26 cellular contexts compared by ENCODE assay signal in the genomic region with DNA sequence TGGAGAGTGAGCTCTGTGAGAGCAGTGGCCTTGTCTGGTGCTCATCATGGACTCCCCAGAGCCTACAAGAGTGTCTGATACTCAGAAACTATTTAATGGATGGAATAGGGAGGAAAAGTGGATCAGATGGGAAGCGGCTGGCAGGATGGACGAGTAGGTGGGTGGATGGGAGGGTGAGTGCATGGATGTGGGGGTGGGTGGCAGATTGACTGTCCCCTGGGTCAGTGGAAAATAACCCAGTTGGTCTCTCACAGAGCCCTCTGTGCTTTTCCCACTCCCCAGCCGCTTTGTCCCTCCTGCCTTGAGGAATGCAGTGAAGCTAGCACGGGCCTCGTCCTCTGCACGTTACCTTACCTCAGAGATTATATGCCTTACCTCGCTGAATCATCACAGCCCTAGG. TPM values are rescaled to one million over a fixed set of nuclear protein-coding genes. Genes with fewer than 3 reads are reported as not detected.
A peak's percentile ranks its signal among the peaks of the same experiment; 100 is the strongest.
DNase-seq lines count a peak whose midpoint lies in the region; ATAC-seq and TF ChIP-seq lines count a peak whose summit lies in the region.
"Had no signal": no experiment of that assay in that cellular context is flagged by ENCODE, and none has a peak within 500 bp of the region (broad histone marks: within the 10 kb centered on the region; RNA-seq: fewer than 3 reads in every experiment).

No MANE protein-coding gene starts in this region.

- no peak overlapping the region for H3K9ac ChIP-seq in trophoblast cell (ENCODE audit: low read length)
- H3K9ac ChIP-seq in H9 (ENCODE audit: extremely low read depth, insufficient read length, low read length), result no peak overlapping the region
- H3K9ac ChIP-seq: KMS-11 had no signal

- H3K9me2 ChIP-seq in hepatocyte (replicated peaks; ENCODE audit: insufficient read depth), result no peaks in the 10 kb centered on the region

- H3K79me2 ChIP-seq in hepatocyte (no peaks in the 10 kb centered on the region), trophoblast cell (ENCODE audit: control insufficient read depth, insufficient read depth, low read length, poor library complexity) (no peaks in the 10 kb centered on the region), H9 (ENCODE audit: insufficient read depth, low read length) (no peaks in the 10 kb centered on the region)

- no peaks in the 10 kb centered on the region for H3K4me1 ChIP-seq in hepatocyte (ENCODE audit: insufficient read depth)
- peaks cover 5% of the 10 kb centered on the region in 2 experiments for H3K4me1 ChIP-seq in trophoblast cell (ENCODE audit: control insufficient read depth in 1 of 2, insufficient read depth in 2 of 2, low read length in 2 of 2)
- H3K4me1 ChIP-seq in H9 (ENCODE audit: insufficient read depth, low read length), result no peaks in the 10 kb centered on the region

- H3K9me3 ChIP-seq in hepatocyte (ENCODE audit: low read depth), result no peaks in the 10 kb centered on the region
- no peaks in the 10 kb centered on the region for H3K9me3 ChIP-seq in trophoblast cell (ENCODE audit: insufficient read depth, low read depth, low read length)
- H3K9me3 ChIP-seq in H9 (ENCODE audit: control insufficient read depth, low read depth, low read length), result no peaks in the 10 kb centered on the region
- H3K9me3 ChIP-seq: A549 had no signal

- H3K27me3 ChIP-seq in hepatocyte (no peaks in the 10 kb centered on the region), trophoblast cell (ENCODE audit: insufficient read depth, low read length) (no peaks in the 10 kb centered on the region), H9 (ENCODE audit: insufficient read depth, low read length) (no peaks in the 10 kb centered on the region)

- H3K56ac ChIP-seq in H9 (ENCODE audit: insufficient read length, low read depth, low read length), result no peak overlapping the region

- no peak overlapping the region for H4K5ac ChIP-seq in H9 (ENCODE audit: insufficient read length, low read depth, low read length)

- H2AFZ ChIP-seq in hepatocyte (no peak overlapping the region), trophoblast cell (ENCODE audit: insufficient read depth, low read length, poor library complexity) (no peak overlapping the region), H9 (ENCODE audit: low read length) (no peak overlapping the region)

- H2BK5ac ChIP-seq in trophoblast cell (ENCODE audit: low read depth, low read length, poor library complexity), result no peak overlapping the region
- no peak overlapping the region for H2BK5ac ChIP-seq in H9 (ENCODE audit: insufficient read length, low read length)

- H3K4ac ChIP-seq in trophoblast cell (ENCODE audit: low read depth, low read length) (no peak overlapping the region), H9 (ENCODE audit: low read depth, low read length) (no peak overlapping the region)

- no peak overlapping the region for H3K4me3 Mint-ChIP-seq in activated T-helper 17 cell treated with anti-CD3 and anti-CD28 coated beads, Interleukin-2, amount 50 U/mL, for 72 hours
- no peak overlapping the region for H3K4me3 Mint-ChIP-seq in H9

- no peaks in the 10 kb centered on the region for H3K36me3 ChIP-seq in hepatocyte (replicated peaks; ENCODE audit: insufficient read depth, low read depth)
- H3K36me3 ChIP-seq in trophoblast cell (ENCODE audit: control insufficient read depth in 1 of 2, insufficient read depth in 2 of 2, low read length in 2 of 2), result no peaks in the 10 kb centered on the region

- H2BK12ac ChIP-seq in trophoblast cell (ENCODE audit: low read length) (no peak overlapping the region), H9 (ENCODE audit: insufficient read length, low read depth, low read length) (no peak overlapping the region)

- no peak overlapping the region for H2BK15ac ChIP-seq in H9 (ENCODE audit: low read depth, low read length)

- H2BK120ac ChIP-seq in trophoblast cell (ENCODE audit: insufficient read depth, low read length, poor library complexity) (no peak overlapping the region), H9 (ENCODE audit: low read depth, low read length, poor library complexity, severe bottlenecking) (no peak overlapping the region)

- 76% methylated on average over 7 of the region's 7 CpGs for WGBS in hepatocyte (ENCODE audit: low lambda C conversion rate, missing lambda C conversion rate)
- WGBS in trophoblast cell (ENCODE audit: extremely low coverage, insufficient coverage, insufficient read length), result no CpG with 5 or more reads among the region's 7 CpGs
- WGBS in H9 (ENCODE audit: extremely low coverage, insufficient read length, low lambda C conversion rate), result no CpG with 5 or more reads among the region's 7 CpGs

- H3K79me1 ChIP-seq in trophoblast cell (ENCODE audit: low read length) (no peaks in the 10 kb centered on the region), H9 (ENCODE audit: insufficient read depth, low read depth, low read length, poor library complexity, severe bottlenecking) (no peaks in the 10 kb centered on the region)

- ATAC-seq in activated T-helper 17 cell treated with anti-CD3 and anti-CD28 coated beads, Interleukin-2, amount 50 U/mL, for 72 hours (replicated peaks), result no peak
- ATAC-seq in GM18868 (IDR thresholded peaks at IDR 0.05; ENCODE audit: unreplicated experiment) (no peak), GM19467 (IDR thresholded peaks at IDR 0.05; ENCODE audit: unreplicated experiment) (no peak)
- ATAC-seq: A549, Panc1 had no signal

- H4K20me1 ChIP-seq in hepatocyte (ENCODE audit: insufficient read depth, poor library complexity, severe bottlenecking) (no peaks in the 10 kb centered on the region), H9 (ENCODE audit: control insufficient read depth, insufficient read depth, insufficient read length) (no peaks in the 10 kb centered on the region)

- H3K4me3 ChIP-seq in hepatocyte (no peak overlapping the region), trophoblast cell (ENCODE audit: low read depth, low read length) (no peak overlapping the region)
- H3K4me3 ChIP-seq: A549 had no signal

- no peak overlapping the region for H4K12ac ChIP-seq in trophoblast cell (ENCODE audit: low read depth, low read length)

- no peak overlapping the region for H3K18ac ChIP-seq in trophoblast cell (ENCODE audit: low read length)
- no peak overlapping the region for H3K18ac ChIP-seq in H9 (ENCODE audit: insufficient read length, low read depth, low read length)

- no peak overlapping the region for H4K91ac ChIP-seq in trophoblast cell (ENCODE audit: low read depth, low read length)
- H4K91ac ChIP-seq in H9 (ENCODE audit: insufficient read length, low read depth, low read length), result no peak overlapping the region

- H3K14ac ChIP-seq in trophoblast cell (ENCODE audit: low read length), result no peak overlapping the region
- no peak overlapping the region for H3K14ac ChIP-seq in H9 (ENCODE audit: insufficient read depth, low read length)

- peak overlapping the region; percentile 30 for H3K27ac Mint-ChIP-seq in activated T-helper 17 cell treated with anti-CD3 and anti-CD28 coated beads, Interleukin-2, amount 50 U/mL, for 72 hours
- no peak overlapping the region for H3K27ac Mint-ChIP-seq in H9

- H4K8ac ChIP-seq in trophoblast cell (ENCODE audit: low read depth, low read length) (no peak overlapping the region), H9 (replicated peaks; ENCODE audit: insufficient read length, low read depth, low read length) (no peak overlapping the region)

- H3K27me3 Mint-ChIP-seq in activated T-helper 17 cell treated with anti-CD3 and anti-CD28 coated beads, Interleukin-2, amount 50 U/mL, for 72 hours, result no peaks in the 10 kb centered on the region
- no peaks in the 10 kb centered on the region; the same call in 1 of the 2 replicates for H3K27me3 Mint-ChIP-seq in H9 (ENCODE audit: low read depth)

- H3K27ac ChIP-seq in hepatocyte (no peak overlapping the region), trophoblast cell (ENCODE audit: low read depth, low read length) (no peak overlapping the region), H9 (ENCODE audit: insufficient read length, low read depth, low read length) (no peak overlapping the region)
- H3K27ac ChIP-seq: A549, KMS-11, RWPE1 had no signal

- no peaks in the 10 kb centered on the region for H3K36me3 Mint-ChIP-seq in activated T-helper 17 cell treated with anti-CD3 and anti-CD28 coated beads, Interleukin-2, amount 50 U/mL, for 72 hours (ENCODE audit: low read depth)
- no peaks in the 10 kb centered on the region for H3K36me3 Mint-ChIP-seq in H9 (ENCODE audit: insufficient read depth in 1 of 3, low read depth in 3 of 3)

- DNase-seq in hepatocyte (ENCODE audit: low spot score), result peak; percentile 7
- DNase-seq in trophoblast cell, result peak in 1 of 2 donors; percentile 37
- no peak for DNase-seq in NOMO-1 (lab: John Stamatoyannopoulos, UW; ENCODE audit: unreplicated experiment in 2 of 2)
- DNase-seq in H9, result no peak
- DNase-seq: Calu3, DMS153, DND-41, GOT3, HCEC 1CT, IMR-90, NCI-H1048, NCI-H1417 treated with DMSO at 0.1 percent for 48 hours, NCI-H1694 treated with DMSO at 0.1 percent for 48 hours, NCI-H2081, NCI-H2227 treated with DMSO at 0.1 percent for 48 hours, NCI-H69, SHP77 had no signal

- H3K9me3 Mint-ChIP-seq in activated T-helper 17 cell treated with anti-CD3 and anti-CD28 coated beads, Interleukin-2, amount 50 U/mL, for 72 hours, result no peaks in the 10 kb centered on the region
- H3K9me3 Mint-ChIP-seq in H9, result no peaks in the 10 kb centered on the region

- H3K4me2 ChIP-seq in hepatocyte (no peak overlapping the region), trophoblast cell (ENCODE audit: low read length) (no peak overlapping the region), H9 (ENCODE audit: insufficient read depth, insufficient read length, low read length) (no peak overlapping the region)
- H3K4me2 ChIP-seq: A549, KMS-11 had no signal

- no peak overlapping the region for H2AK5ac ChIP-seq in trophoblast cell (ENCODE audit: low read length)
- no peak overlapping the region for H2AK5ac ChIP-seq in H9 (ENCODE audit: insufficient read length, low read length)

- no peaks in the 10 kb centered on the region for H3K23me2 ChIP-seq in H9 (ENCODE audit: insufficient read length, low read depth, low read length, poor library complexity, severe bottlenecking)

- TF ChIP-seq CTCF in hepatocyte (IDR thresholded peaks at IDR 0.05; ENCODE audit: poor library complexity) (no peak), H9 (conservative IDR thresholded peaks at IDR 0.05) (no peak)

- H3K23ac ChIP-seq in trophoblast cell (ENCODE audit: low read length) (peak overlapping the region; percentile 70), H9 (ENCODE audit: insufficient read length, low read depth, low read length) (no peak overlapping the region)

- H3T11ph ChIP-seq in H9 (ENCODE audit: low read length), result no peak overlapping the region

- peaks cover 10% of the 10 kb centered on the region for H3K4me1 Mint-ChIP-seq in activated T-helper 17 cell treated with anti-CD3 and anti-CD28 coated beads, Interleukin-2, amount 50 U/mL, for 72 hours
- 0 out of 4 replicates have a peak, but pooled peaks cover 0 to 2% of the 10 kb centered on the region in 2 experiments for H3K4me1 Mint-ChIP-seq in H9

- H2BK20ac ChIP-seq in H9 (ENCODE audit: low read depth, low read length, poor library complexity, severe bottlenecking), result no peak overlapping the region

RNA-seq across cellular contexts. Expression of gene SPI1, which starts 5.9 kb away (rescaled TPM):
- under 1 TPM in 1 of 2 donors, not detected in 1; 0.21 TPM for total RNA-seq in activated T-helper 17 cell treated with anti-CD3 and anti-CD28 coated beads, Interleukin-2, amount 50 U/mL, for 72 hours
- total RNA-seq in hepatocyte (0.13 and 1.1 TPM in 2 replicates), H9 (2021) (not detected in 2 replicates)
- polyA plus RNA-seq in hepatocyte, result 2.0 and 3.3 TPM in 2 replicates
- polyA plus RNA-seq in trophoblast cell (2013), result 0.08 TPM in 2 replicates
- total RNA-seq: Calu3, IMR-90, NCI-H460, SK-MEL-5 had no signal
- polyA plus RNA-seq: IMR-90 had no signal

RNA-seq across cellular contexts. Expression of gene MYBPC3, which starts 19.9 kb away (rescaled TPM):
- not detected for total RNA-seq in activated T-helper 17 cell treated with anti-CD3 and anti-CD28 coated beads, Interleukin-2, amount 50 U/mL, for 72 hours
- 0.68 and 1.4 TPM in 2 replicates for total RNA-seq in hepatocyte
- 0.51 and 0.75 TPM in 2 replicates for polyA plus RNA-seq in hepatocyte
- polyA plus RNA-seq in trophoblast cell (2013), result 0.01 TPM in 2 replicates
- total RNA-seq in H9 (2021), result not detected in 2 replicates
- total RNA-seq: Calu3, IMR-90, SK-MEL-5 had no signal
- polyA plus RNA-seq: IMR-90 had no signal

RNA-seq across cellular contexts. Expression of gene SLC39A13, which starts 36.0 kb away (rescaled TPM):
- total RNA-seq in activated T-helper 17 cell treated with anti-CD3 and anti-CD28 coated beads, Interleukin-2, amount 50 U/mL, for 72 hours, result 10 to 100 TPM; 16.1 to 17.5 TPM
- 60.8 and 72.3 TPM in 2 replicates for total RNA-seq in hepatocyte
- 118 and 119 TPM in 2 replicates for polyA plus RNA-seq in hepatocyte
- 27.5 and 28.6 TPM in 2 replicates for polyA plus RNA-seq in trophoblast cell (2013)
- total RNA-seq in H9 (2021), result 25.8 and 29.2 TPM in 2 replicates

RNA-seq across cellular contexts. Expression of gene PSMC3, which starts 53.8 kb away (rescaled TPM):
- total RNA-seq in activated T-helper 17 cell treated with anti-CD3 and anti-CD28 coated beads, Interleukin-2, amount 50 U/mL, for 72 hours, result 100 to 1,000 TPM; 109 to 174 TPM
- total RNA-seq in hepatocyte (95.8 and 103 TPM in 2 replicates), H9 (2021) (179 TPM in 2 replicates)
- polyA plus RNA-seq in hepatocyte, result 142 and 159 TPM in 2 replicates
- polyA plus RNA-seq in trophoblast cell (2013), result 124 and 126 TPM in 2 replicates
